ENCODE assay signal across 19 cellular contexts in the genomic region with DNA sequence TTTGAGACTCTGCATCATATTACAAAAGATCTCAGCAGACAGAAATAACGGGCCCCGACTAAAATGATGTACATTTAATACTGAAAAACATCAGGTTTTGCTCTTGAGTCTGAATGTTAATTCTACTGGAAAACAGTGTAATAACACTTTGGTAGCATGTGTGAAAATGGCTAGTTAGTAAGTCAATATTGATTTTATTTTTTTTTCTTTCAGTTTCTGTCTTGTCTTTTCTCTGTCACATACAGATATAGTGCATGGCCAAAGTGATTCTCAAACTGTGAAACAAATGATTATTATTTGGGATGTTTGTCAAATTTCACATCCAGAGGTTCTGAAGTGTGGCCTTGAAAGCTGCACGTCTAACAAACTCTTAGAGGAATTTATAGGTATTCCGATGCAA. TPM values are rescaled to one million over a fixed set of nuclear protein-coding genes. Genes with fewer than 3 reads are reported as not detected.
DNase-seq lines count a peak whose midpoint lies in the region; ATAC-seq and TF ChIP-seq lines count a peak whose summit lies in the region.
"Had no signal": no experiment of that assay in that cellular context is flagged by ENCODE, and none has a peak within 500 bp of the region (broad histone marks: within the 10 kb centered on the region; RNA-seq: fewer than 3 reads in every experiment).

No MANE protein-coding gene starts in this region.

- H3K9me3 Mint-ChIP-seq in activated CD8-positive, alpha-beta memory T cell treated with anti-CD3 and anti-CD28 coated beads, Interleukin-2, amount 10 ng/mL, durations not matched to agents 7 days and 5 days (ENCODE audit: low read depth) = no peaks in the 10 kb centered on the region
- no peaks in the 10 kb centered on the region for H3K9me3 Mint-ChIP-seq in HFFc6
- H3K9me3 Mint-ChIP-seq in activated naive CD8-positive, alpha-beta T cell treated with anti-CD3 and anti-CD28 coated beads, Interleukin-2, amount 10 ng/mL, durations not matched to agents 7 days and 5 days = no peaks in the 10 kb centered on the region
- H3K9me3 Mint-ChIP-seq in natural killer cell treated with Interleukin-12 subunit alpha and Interleukin-12 subunit beta and Interleukin-15 and Interleukin-18, amount 100 ng/mL, for 72 hours = no peaks in the 10 kb centered on the region

- H3K36me3 ChIP-seq in psoas muscle (ENCODE audit: insufficient read depth in 1 of 2, low read depth in 1 of 2) (peaks cover 17 to 99% of the 10 kb centered on the region in 2 donors), sigmoid colon (peaks cover 5 to 99% (median 19%) of the 10 kb centered on the region in 4 donors)
- H3K36me3 ChIP-seq: uterus had no signal

- intact Hi-C loops in psoas muscle (cut with DNase I) = loop anchor here in 1 of 2 donors (10.0 kb wide), 1 partner anchor 325 kb away; no protein-coding TSS in a partner anchor
- intact Hi-C loops in sigmoid colon (cut with DNase I) = no loop called here

- H3K27me3 ChIP-seq in psoas muscle (ENCODE audit: insufficient read depth in 3 of 3, low read length in 2 of 3) (no peaks in the 10 kb centered on the region), sigmoid colon (no peaks in the 10 kb centered on the region)
- H3K27me3 ChIP-seq: uterus had no signal

- no peak for TF ChIP-seq CTCF in HFFc6 (IDR thresholded peaks at IDR 0.05)
- TF ChIP-seq CTCF in psoas muscle (IDR thresholded peaks at IDR 0.05) = no peak
- no peak for TF ChIP-seq CTCF in sigmoid colon (IDR thresholded peaks at IDR 0.05)

- H3K27ac Mint-ChIP-seq in activated CD8-positive, alpha-beta memory T cell treated with anti-CD3 and anti-CD28 coated beads, Interleukin-2, amount 10 ng/mL, durations not matched to agents 7 days and 5 days = peak overlapping the region; percentile 58
- H3K27ac Mint-ChIP-seq in HFFc6 = peak overlapping the region; percentile 84
- peak overlapping the region; percentile 50 for H3K27ac Mint-ChIP-seq in activated naive CD8-positive, alpha-beta T cell treated with anti-CD3 and anti-CD28 coated beads, Interleukin-2, amount 10 ng/mL, durations not matched to agents 7 days and 5 days
- H3K27ac Mint-ChIP-seq in natural killer cell treated with Interleukin-12 subunit alpha and Interleukin-12 subunit beta and Interleukin-15 and Interleukin-18, amount 100 ng/mL, for 72 hours = peak overlapping the region; percentile 63 to 87

- H3K4me3 Mint-ChIP-seq in activated CD8-positive, alpha-beta memory T cell treated with anti-CD3 and anti-CD28 coated beads, Interleukin-2, amount 10 ng/mL, durations not matched to agents 7 days and 5 days = no peak overlapping the region
- H3K4me3 Mint-ChIP-seq in HFFc6 = no peak overlapping the region
- H3K4me3 Mint-ChIP-seq in activated naive CD8-positive, alpha-beta T cell treated with anti-CD3 and anti-CD28 coated beads, Interleukin-2, amount 10 ng/mL, durations not matched to agents 7 days and 5 days = no peak overlapping the region
- H3K4me3 Mint-ChIP-seq in natural killer cell treated with Interleukin-12 subunit alpha and Interleukin-12 subunit beta and Interleukin-15 and Interleukin-18, amount 100 ng/mL, for 72 hours = peak overlapping the region; percentile 48

- CTCF ChIA-PET in activated CD8-positive, alpha-beta memory T cell treated with anti-CD3 and anti-CD28 coated beads, Interleukin-2, amount 10 ng/mL, durations not matched to agents 7 days and 5 days (lab: Charles Lee) = no interaction called here

- POLR2A ChIA-PET in activated naive CD8-positive, alpha-beta T cell treated with anti-CD3 and anti-CD28 coated beads, Interleukin-2, amount 10 ng/mL, durations not matched to agents 7 days and 5 days (lab: Charles Lee) = interaction anchor here (0.6 to 1.2 kb wide), 2 partner anchors 22 to 246 kb away, joined by 3 read pairs; no protein-coding TSS in a partner anchor

- no peaks in the 10 kb centered on the region for H3K27me3 Mint-ChIP-seq in activated CD8-positive, alpha-beta memory T cell treated with anti-CD3 and anti-CD28 coated beads, Interleukin-2, amount 10 ng/mL, durations not matched to agents 7 days and 5 days
- H3K27me3 Mint-ChIP-seq in HFFc6 (ENCODE audit: insufficient read depth) = no peaks in the 10 kb centered on the region
- no peaks in the 10 kb centered on the region for H3K27me3 Mint-ChIP-seq in activated naive CD8-positive, alpha-beta T cell treated with anti-CD3 and anti-CD28 coated beads, Interleukin-2, amount 10 ng/mL, durations not matched to agents 7 days and 5 days
- no peaks in the 10 kb centered on the region for H3K27me3 Mint-ChIP-seq in natural killer cell treated with Interleukin-12 subunit alpha and Interleukin-12 subunit beta and Interleukin-15 and Interleukin-18, amount 100 ng/mL, for 72 hours

- H3K4me1 Mint-ChIP-seq in activated CD8-positive, alpha-beta memory T cell treated with anti-CD3 and anti-CD28 coated beads, Interleukin-2, amount 10 ng/mL, durations not matched to agents 7 days and 5 days = peaks cover 18% of the 10 kb centered on the region
- H3K4me1 Mint-ChIP-seq in HFFc6 (ENCODE audit: low read depth) = peaks cover 55% of the 10 kb centered on the region
- peaks cover 12% of the 10 kb centered on the region for H3K4me1 Mint-ChIP-seq in activated naive CD8-positive, alpha-beta T cell treated with anti-CD3 and anti-CD28 coated beads, Interleukin-2, amount 10 ng/mL, durations not matched to agents 7 days and 5 days
- peaks cover 11 to 20% of the 10 kb centered on the region in 2 donors for H3K4me1 Mint-ChIP-seq in natural killer cell treated with Interleukin-12 subunit alpha and Interleukin-12 subunit beta and Interleukin-15 and Interleukin-18, amount 100 ng/mL, for 72 hours (ENCODE audit: low read depth in 2 of 2)

- H3K9me3 ChIP-seq in psoas muscle = no peaks in the 10 kb centered on the region
- no peaks in the 10 kb centered on the region for H3K9me3 ChIP-seq in sigmoid colon
- H3K9me3 ChIP-seq: uterus had no signal

- no peak overlapping the region for H3K4me3 ChIP-seq in psoas muscle
- no peak overlapping the region for H3K4me3 ChIP-seq in sigmoid colon
- H3K4me3 ChIP-seq: uterus had no signal

- TF ChIP-seq POLR2A in sigmoid colon (IDR thresholded peaks at IDR 0.05) = no peak

- 86 to 88% (median 87%) methylated on average over 4 of the region's 4 CpGs for WGBS in psoas muscle, 3 donors
- 85 to 89% methylated on average over 4 of the region's 4 CpGs for WGBS in sigmoid colon, 2 donors

- peaks cover 58% of the 10 kb centered on the region for H3K36me3 Mint-ChIP-seq in activated CD8-positive, alpha-beta memory T cell treated with anti-CD3 and anti-CD28 coated beads, Interleukin-2, amount 10 ng/mL, durations not matched to agents 7 days and 5 days
- H3K36me3 Mint-ChIP-seq in HFFc6 (ENCODE audit: low read depth) = peaks cover 71% of the 10 kb centered on the region
- H3K36me3 Mint-ChIP-seq in activated naive CD8-positive, alpha-beta T cell treated with anti-CD3 and anti-CD28 coated beads, Interleukin-2, amount 10 ng/mL, durations not matched to agents 7 days and 5 days = peaks cover 31% of the 10 kb centered on the region
- peaks cover 43% of the 10 kb centered on the region for H3K36me3 Mint-ChIP-seq in natural killer cell treated with Interleukin-12 subunit alpha and Interleukin-12 subunit beta and Interleukin-15 and Interleukin-18, amount 100 ng/mL, for 72 hours

- no peak for DNase-seq in activated CD8-positive, alpha-beta memory T cell treated with anti-CD3 and anti-CD28 coated beads, Interleukin-2, amount 10 ng/mL, durations not matched to agents 7 days and 5 days
- DNase-seq in activated CD8-positive, alpha-beta memory T cell treated with anti-CD3 and anti-CD28 coated beads for 24 hours = no peak
- DNase-seq in HFFc6 (no peak), psoas muscle (no peak), sigmoid colon (no peak)
- DNase-seq in activated naive CD8-positive, alpha-beta T cell treated with anti-CD3 and anti-CD28 coated beads, Interleukin-2, amount 10 ng/mL, durations not matched to agents 7 days and 5 days = no peak
- DNase-seq in natural killer cell treated with Interleukin-12 subunit alpha and Interleukin-12 subunit beta and Interleukin-15 and Interleukin-18, amount 100 ng/mL, for 72 hours (ENCODE audit: low spot score) = no peak
- DNase-seq: aorta, COR-L47, foreskin fibroblast, hypothalamus, KBM-7, NCI-H1048, NCI-H2171, NCI-H748 treated with DMSO at 0.1 percent for 48 hours, nucleus accumbens, uterus had no signal

- H3K27ac ChIP-seq in psoas muscle (no peak overlapping the region), sigmoid colon (no peak overlapping the region)
- H3K27ac ChIP-seq: uterus had no signal

- ATAC-seq in activated CD8-positive, alpha-beta memory T cell treated with anti-CD3 and anti-CD28 coated beads, Interleukin-2, amount 10 ng/mL, durations not matched to agents 7 days and 5 days = no peak
- no peak for ATAC-seq in activated naive CD8-positive, alpha-beta T cell treated with anti-CD3 and anti-CD28 coated beads, Interleukin-2, amount 10 ng/mL, durations not matched to agents 7 days and 5 days (ENCODE audit: low read depth)
- ATAC-seq in natural killer cell treated with Interleukin-12 subunit alpha and Interleukin-12 subunit beta and Interleukin-15 and Interleukin-18, amount 100 ng/mL, for 72 hours = peak; percentile 32 to 70
- no peak for ATAC-seq in psoas muscle
- ATAC-seq in GM18498 (IDR thresholded peaks at IDR 0.05; ENCODE audit: unreplicated experiment) = no peak
- ATAC-seq: sciatic nerve had no signal

- H3K4me1 ChIP-seq in psoas muscle (no peaks in the 10 kb centered on the region), sigmoid colon (peaks cover 0 to 22% (median 5%) of the 10 kb centered on the region in 4 donors)
- H3K4me1 ChIP-seq: uterus had no signal

- no peak for TF ChIP-seq EP300 in sigmoid colon (IDR thresholded peaks at IDR 0.05)

RNA-seq across cellular contexts. Expression of a gene that starts 23.1 kb away (rescaled TPM):
- 10 to 100 TPM; 62.4 to 67.3 TPM for total RNA-seq in activated CD8-positive, alpha-beta memory T cell treated with anti-CD3 and anti-CD28 coated beads, Interleukin-2, amount 10 ng/mL, durations not matched to agents 7 days and 5 days
- 10 to 100 TPM; 49.5 to 69.0 (median 66.4) TPM for total RNA-seq in HFFc6 (2021; fragmentation: NEBNext Ultra II Directional; extraction: Animal tissue kit (Norgen Biotek cat#: 25700))
- 10 to 100 TPM; 63.2 to 71.0 TPM for total RNA-seq in activated naive CD8-positive, alpha-beta T cell treated with anti-CD3 and anti-CD28 coated beads, Interleukin-2, amount 10 ng/mL, durations not matched to agents 7 days and 5 days
- total RNA-seq in natural killer cell treated with Interleukin-12 subunit alpha and Interleukin-12 subunit beta and Interleukin-15 and Interleukin-18, amount 100 ng/mL, for 72 hours = 10 to 100 TPM; 63.2 to 96.9 TPM
- total RNA-seq in psoas muscle (10 to 100 TPM; 19.9 to 41.9 (median 31.4) TPM), sigmoid colon (10 to 100 TPM; 79.2 to 92.7 (median 89.1) TPM)
- polyA plus RNA-seq in psoas muscle (10 to 100 TPM; 31.6 to 62.1 (median 34.3) TPM), sigmoid colon (10 to 100 TPM; 32.1 to 42.0 (median 35.6) TPM)

Comparison
In these comparisons a context has a peak if more than half of its experiments do, and no peak if none do; other contexts are left out.
1. ATAC-seq: peak in natural killer cell treated with Interleukin-12 subunit alpha and Interleukin-12 subunit beta and Interleukin-15 and Interleukin-18, amount 100 ng/mL, for 72 hours (2 of 2); none in activated CD8-positive, alpha-beta memory T cell treated with anti-CD3 and anti-CD28 coated beads, Interleukin-2, amount 10 ng/mL, durations not matched to agents 7 days and 5 days (single experiment), activated naive CD8-positive, alpha-beta T cell treated with anti-CD3 and anti-CD28 coated beads, Interleukin-2, amount 10 ng/mL, durations not matched to agents 7 days and 5 days (single experiment), psoas muscle (0 of 4) and GM18498 (single experiment).
2. Peak in every context shown above with its lines, with median percentiles within 50 percentile points of each other: H3K27ac Mint-ChIP-seq.